ENCODE assay signal across 8 cellular contexts in genomic region chr15:30922469-30923311, GRCh38. TPM values are rescaled to one million over a fixed set of nuclear protein-coding genes. Genes with fewer than 3 reads are reported as not detected.
DNase-seq lines count a peak whose midpoint lies in the region; ATAC-seq and TF ChIP-seq lines count a peak whose summit lies in the region.

No MANE protein-coding gene starts in this region.

- H3K4me3 ChIP-seq in neural progenitor cell = peak overlapping the region; percentile 5

- TF ChIP-seq CTCF in neural progenitor cell (IDR thresholded peaks at IDR 0.05) = no peak

- H3K36me3 Mint-ChIP-seq in T-helper 17 cell (ENCODE audit: low read depth) = peaks cover 9% of the 10 kb centered on the region
- H3K36me3 Mint-ChIP-seq in neural progenitor cell = peaks cover 36% of the 10 kb centered on the region
- H3K36me3 Mint-ChIP-seq in activated T-helper 2 cell treated with anti-CD3 and anti-CD28 coated beads, Interferon-gamma antibody, Interleukin-2, Interleukin-4, amounts not matched to agents 10 μg/mL and 5 μg/mL and 100 μg/mL, durations not matched to agents 14 hours and 24 hours and 36 hours (ENCODE audit: low read depth) = peaks cover 66% of the 10 kb centered on the region

- no peaks in the 10 kb centered on the region for H3K36me3 ChIP-seq in neural progenitor cell

- no peak overlapping the region for H3K9ac ChIP-seq in neural progenitor cell

- H3K4me1 Mint-ChIP-seq in T-helper 17 cell (peaks cover 2% of the 10 kb centered on the region), neural progenitor cell (peaks cover 27% of the 10 kb centered on the region)
- no peaks in the 10 kb centered on the region for H3K4me1 Mint-ChIP-seq in activated T-helper 2 cell treated with anti-CD3 and anti-CD28 coated beads, Interferon-gamma antibody, Interleukin-2, Interleukin-4, amounts not matched to agents 10 μg/mL and 5 μg/mL and 100 μg/mL, durations not matched to agents 14 hours and 24 hours and 36 hours (ENCODE audit: low read depth)

- H3K27me3 Mint-ChIP-seq in T-helper 17 cell (no peaks in the 10 kb centered on the region), neural progenitor cell (ENCODE audit: insufficient read depth, low read depth) (no peaks in the 10 kb centered on the region)
- H3K27me3 Mint-ChIP-seq in activated T-helper 2 cell treated with anti-CD3 and anti-CD28 coated beads, Interferon-gamma antibody, Interleukin-2, Interleukin-4, amounts not matched to agents 10 μg/mL and 5 μg/mL and 100 μg/mL, durations not matched to agents 14 hours and 24 hours and 36 hours (ENCODE audit: low read depth) = no peaks in the 10 kb centered on the region

- no peak overlapping the region for H2AFZ ChIP-seq in neural progenitor cell (replicated peaks)

- no peaks in the 10 kb centered on the region for H3K27me3 ChIP-seq in neural progenitor cell

- peak overlapping the region; percentile 24 for H3K27ac Mint-ChIP-seq in T-helper 17 cell
- H3K27ac Mint-ChIP-seq in neural progenitor cell = peak overlapping the region; percentile 98
- no peak overlapping the region for H3K27ac Mint-ChIP-seq in activated T-helper 2 cell treated with anti-CD3 and anti-CD28 coated beads, Interferon-gamma antibody, Interleukin-2, Interleukin-4, amounts not matched to agents 10 μg/mL and 5 μg/mL and 100 μg/mL, durations not matched to agents 14 hours and 24 hours and 36 hours

- peak; percentile 95 for DNase-seq in Ammon's horn (ENCODE audit: low spot score)
- DNase-seq in T-helper 17 cell = no peak
- peak; percentile 97 for DNase-seq in globus pallidus (ENCODE audit: low spot score)
- peak; percentile 89 for DNase-seq in neural progenitor cell (ENCODE audit: low spot score)
- DNase-seq in HK-2 (ENCODE audit: unreplicated experiment) = no peak
- DNase-seq in activated T-helper 2 cell treated with anti-CD3 and anti-CD28 coated beads, Interferon-gamma antibody, Interleukin-2, Interleukin-4, amounts not matched to agents 10 μg/mL and 5 μg/mL and 100 μg/mL, durations not matched to agents 14 hours and 24 hours and 36 hours (ENCODE audit: low spot score) = no peak
- DNase-seq in NOMO-1 treated with dmso at 0.1 percent for 144 hours (lab: John Stamatoyannopoulos, UW; ENCODE audit: unreplicated experiment) = no peak

- ATAC-seq in T-helper 17 cell (no peak), GM19351 (IDR thresholded peaks at IDR 0.05; ENCODE audit: unreplicated experiment) (no peak)

- H3K4me1 ChIP-seq in neural progenitor cell = peaks cover 28% of the 10 kb centered on the region

- H3K79me2 ChIP-seq in neural progenitor cell (ENCODE audit: low read depth) = no peaks in the 10 kb centered on the region

- peaks cover 33% of the 10 kb centered on the region for H3F3A ChIP-seq in neural progenitor cell (ENCODE audit: low read depth)

- H3K4me3 Mint-ChIP-seq in T-helper 17 cell (no peak overlapping the region), neural progenitor cell (peak overlapping the region; percentile 33)
- H3K4me3 Mint-ChIP-seq in activated T-helper 2 cell treated with anti-CD3 and anti-CD28 coated beads, Interferon-gamma antibody, Interleukin-2, Interleukin-4, amounts not matched to agents 10 μg/mL and 5 μg/mL and 100 μg/mL, durations not matched to agents 14 hours and 24 hours and 36 hours (ENCODE audit: low read depth) = no peak overlapping the region

- no peaks in the 10 kb centered on the region for H3K9me3 Mint-ChIP-seq in neural progenitor cell
- no peaks in the 10 kb centered on the region for H3K9me3 Mint-ChIP-seq in activated T-helper 2 cell treated with anti-CD3 and anti-CD28 coated beads, Interferon-gamma antibody, Interleukin-2, Interleukin-4, amounts not matched to agents 10 μg/mL and 5 μg/mL and 100 μg/mL, durations not matched to agents 14 hours and 24 hours and 36 hours

- peak overlapping the region; percentile 93 for H3K27ac ChIP-seq in neural progenitor cell

- H4K20me1 ChIP-seq in neural progenitor cell (ENCODE audit: low read depth) = peaks cover 5% of the 10 kb centered on the region

- H3K9me3 ChIP-seq in T-helper 17 cell (ENCODE audit: control insufficient read depth, low read length, poor library complexity, severe bottlenecking) = no peaks in the 10 kb centered on the region
- no peaks in the 10 kb centered on the region for H3K9me3 ChIP-seq in neural progenitor cell (ENCODE audit: low read depth)

- peak overlapping the region; percentile 64 for H3K4me2 ChIP-seq in neural progenitor cell

- intact Hi-C loops in activated T-helper 2 cell treated with anti-CD3 and anti-CD28 coated beads, Interferon-gamma antibody, Interleukin-2, Interleukin-4, amounts not matched to agents 10 μg/mL and 5 μg/mL and 100 μg/mL, durations not matched to agents 14 hours and 24 hours and 36 hours (cut with micrococcal nuclease) = no loop called here

RNA-seq across cellular contexts. Expression of gene FAN1, which starts 19.0 kb away (rescaled TPM):
- total RNA-seq in T-helper 17 cell (10 to 100 TPM; 23.2 to 28.4 TPM), neural progenitor cell (ENCODE audit: low replicate concordance) (32.0 and 35.3 TPM in 2 replicates)
- total RNA-seq in activated T-helper 2 cell treated with anti-CD3 and anti-CD28 coated beads, Interferon-gamma antibody, Interleukin-2, Interleukin-4, amounts not matched to agents 10 μg/mL and 5 μg/mL and 100 μg/mL, durations not matched to agents 14 hours and 24 hours and 36 hours = 20.9 and 24.8 TPM in 2 replicates

Comparison
In these comparisons a context has a peak if more than half of its experiments do, and no peak if none do; other contexts are left out.
1. DNase-seq: peak in Ammon's horn (single experiment), globus pallidus (single experiment) and neural progenitor cell (single experiment); none in T-helper 17 cell (0 of 3), HK-2 (single experiment), activated T-helper 2 cell treated with anti-CD3 and anti-CD28 coated beads, Interferon-gamma antibody, Interleukin-2, Interleukin-4, amounts not matched to agents 10 μg/mL and 5 μg/mL and 100 μg/mL, durations not matched to agents 14 hours and 24 hours and 36 hours (single experiment) and NOMO-1 treated with dmso at 0.1 percent for 144 hours (single experiment).